Comparison of ENCODE assay signal across 28 cellular contexts in the genomic region with DNA sequence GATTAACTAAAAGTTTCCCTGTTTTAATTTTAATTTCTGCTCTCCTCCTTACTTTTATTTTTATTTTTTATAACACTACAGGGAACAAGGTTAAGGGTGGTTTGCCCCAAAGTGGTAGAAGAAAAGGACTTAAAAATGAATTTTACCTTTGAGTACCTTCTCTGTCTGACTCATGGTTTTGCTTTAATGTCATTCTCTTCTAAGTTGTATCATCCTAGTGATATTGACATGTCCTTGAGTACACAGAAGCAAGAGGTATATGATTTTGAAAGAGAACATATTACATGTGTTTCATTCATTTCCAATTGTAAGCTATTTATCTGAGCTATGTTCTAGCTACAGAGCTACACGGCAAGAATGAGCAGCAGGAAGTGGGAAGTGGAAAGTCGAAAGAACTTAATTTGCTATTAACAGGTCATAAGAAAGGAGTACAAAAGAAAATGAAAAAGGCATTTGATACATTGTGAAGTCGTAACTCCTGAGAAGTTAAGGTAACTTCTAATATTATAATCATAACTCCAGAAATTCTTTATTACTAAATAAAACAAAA.
DNase-seq lines count a peak whose midpoint lies in the region; ATAC-seq and TF ChIP-seq lines count a peak whose summit lies in the region.
"Had no signal": no experiment of that assay in that cellular context is flagged by ENCODE, and none has a peak within 500 bp of the region (broad histone marks: within the 10 kb centered on the region; RNA-seq: fewer than 3 reads in every experiment).

No MANE protein-coding gene starts in this region.

- H3K9me3 Mint-ChIP-seq in activated CD4-positive, alpha-beta T cell treated with anti-CD3 and anti-CD28 coated beads, Interleukin-2, amount 10 ng/mL, durations not matched to agents 24 days and 14 days = peaks cover 3% of the 10 kb centered on the region
- H3K9me3 Mint-ChIP-seq in T-helper 2 cell treated with Interferon-gamma antibody and Interleukin-4, amounts not matched to agents 5 μg/mL and 100 μg/mL, for 36 hours = no peaks in the 10 kb centered on the region
- H3K9me3 Mint-ChIP-seq in naive thymus-derived CD4-positive, alpha-beta T cell = peaks cover 0 to 2% (median 0%) of the 10 kb centered on the region in 11 donors
- H3K9me3 Mint-ChIP-seq: neural progenitor cell had no signal

- peak overlapping the region; percentile 54 for H2AFZ ChIP-seq in DND-41 (ENCODE audit: low read depth, low read length)
- H2AFZ ChIP-seq: neural progenitor cell, parathyroid adenoma had no signal

- no peaks in the 10 kb centered on the region for H3K27me3 ChIP-seq in DND-41 (ENCODE audit: insufficient read depth, low read length, poor library complexity)
- no peaks in the 10 kb centered on the region for H3K27me3 ChIP-seq in naive thymus-derived CD4-positive, alpha-beta T cell (ENCODE audit: control insufficient read depth in 2 of 2, insufficient read depth in 2 of 2, low read length in 2 of 2)
- H3K27me3 ChIP-seq: brain microvascular endothelial cell, heart right ventricle, neural progenitor cell, testis had no signal

- H3K79me2 ChIP-seq in DND-41 (ENCODE audit: insufficient read depth, low read length) = no peaks in the 10 kb centered on the region
- H3K79me2 ChIP-seq: parathyroid adenoma had no signal

- intact Hi-C loops in activated CD4-positive, alpha-beta T cell treated with anti-CD3 and anti-CD28 coated beads, Interleukin-2, amount 10 ng/mL, durations not matched to agents 24 days and 14 days (cut with micrococcal nuclease) = loop anchor here (1.0 kb wide), 1 partner anchor 10 kb away; no protein-coding TSS in a partner anchor
- intact Hi-C loops in naive thymus-derived CD4-positive, alpha-beta T cell (cut with micrococcal nuclease) = no loop called here

- no peaks in the 10 kb centered on the region for H3K36me3 Mint-ChIP-seq in activated CD4-positive, alpha-beta T cell treated with anti-CD3 and anti-CD28 coated beads, Interleukin-2, amount 10 ng/mL, durations not matched to agents 24 days and 14 days (ENCODE audit: low read depth)
- H3K36me3 Mint-ChIP-seq in T-helper 2 cell treated with Interferon-gamma antibody and Interleukin-4, amounts not matched to agents 5 μg/mL and 100 μg/mL, for 36 hours (ENCODE audit: low read depth) = no peaks in the 10 kb centered on the region
- H3K36me3 Mint-ChIP-seq in naive thymus-derived CD4-positive, alpha-beta T cell = peaks cover 0 to 4% (median 0%) of the 10 kb centered on the region in 5 donors
- H3K36me3 Mint-ChIP-seq: neural progenitor cell had no signal

- H3K4me3 Mint-ChIP-seq in activated CD4-positive, alpha-beta T cell treated with anti-CD3 and anti-CD28 coated beads, Interleukin-2, amount 10 ng/mL, durations not matched to agents 24 days and 14 days = peak overlapping the region; percentile 8
- peak overlapping the region; percentile 38 for H3K4me3 Mint-ChIP-seq in T-helper 2 cell treated with Interferon-gamma antibody and Interleukin-4, amounts not matched to agents 5 μg/mL and 100 μg/mL, for 36 hours
- peak overlapping the region in 8 of 10 donors; percentile 21 to 81 (median 61) for H3K4me3 Mint-ChIP-seq in naive thymus-derived CD4-positive, alpha-beta T cell
- H3K4me3 Mint-ChIP-seq: neural progenitor cell had no signal

- peaks cover 7% of the 10 kb centered on the region for H3K4me1 Mint-ChIP-seq in activated CD4-positive, alpha-beta T cell treated with anti-CD3 and anti-CD28 coated beads, Interleukin-2, amount 10 ng/mL, durations not matched to agents 24 days and 14 days
- H3K4me1 Mint-ChIP-seq in T-helper 2 cell treated with Interferon-gamma antibody and Interleukin-4, amounts not matched to agents 5 μg/mL and 100 μg/mL, for 36 hours (ENCODE audit: low read depth) = peaks cover 12% of the 10 kb centered on the region
- H3K4me1 Mint-ChIP-seq in naive thymus-derived CD4-positive, alpha-beta T cell = peaks cover 4 to 17% (median 11%) of the 10 kb centered on the region in 7 donors

- no peak for DNase-seq in activated CD4-positive, alpha-beta T cell treated with anti-CD3 and anti-CD28 coated beads, Interleukin-2, amount 10 ng/mL, durations not matched to agents 24 days and 14 days
- DNase-seq in activated CD4-positive, alpha-beta T cell treated with anti-CD3 and anti-CD28 coated beads for 4 hours = no peak
- DNase-seq in DND-41 = no peak
- no peak for DNase-seq in T-helper 2 cell treated with Interferon-gamma antibody and Interleukin-4, amounts not matched to agents 5 μg/mL and 100 μg/mL, for 36 hours (ENCODE audit: low spot score)
- DNase-seq in naive thymus-derived CD4-positive, alpha-beta T cell = no peak
- DNase-seq in cerebellar nuclear complex (lab: John Stamatoyannopoulos, UW) = no peak
- DNase-seq in NCI-H345 (lab: John Stamatoyannopoulos, UW) = no peak
- DNase-seq: activated CD4-positive, CD25-positive, alpha-beta regulatory T cell treated with anti-CD3 and anti-CD28 coated beads, Interleukin-2, amount 50 U/mL, for 72 hours; activated CD8-positive, alpha-beta memory T cell treated with anti-CD3 and anti-CD28 coated beads for 24 hours; activated effector memory CD4-positive, alpha-beta T cell treated with Interleukin-2 at 50 U/mL for 16 hours; activated T-cell treated with anti-CD3 and anti-CD28 coated beads for 4 hours; amygdala; brain microvascular endothelial cell; H7; heart right ventricle; kidney; left ventricle myocardium superior; mesendoderm; NCI-H1417 treated with DMSO at 0.1 percent for 48 hours; NCI-H2107; NCI-H446 treated with DMSO at 0.1 percent for 48 hours; RPMI8226; stimulated activated naive CD4-positive, alpha-beta T cell; testis had no signal

- H3K9me3 ChIP-seq in DND-41 (ENCODE audit: insufficient read depth, low read length, severe bottlenecking) = no peaks in the 10 kb centered on the region
- H3K9me3 ChIP-seq in naive thymus-derived CD4-positive, alpha-beta T cell (ENCODE audit: control insufficient read depth in 2 of 3, low read length in 3 of 3) = no peaks in the 10 kb centered on the region
- H3K9me3 ChIP-seq: heart right ventricle, testis had no signal

- CTCF ChIA-PET in naive thymus-derived CD4-positive, alpha-beta T cell (lab: Charles Lee) = no interaction called here

- H3K27ac Mint-ChIP-seq in activated CD4-positive, alpha-beta T cell treated with anti-CD3 and anti-CD28 coated beads, Interleukin-2, amount 10 ng/mL, durations not matched to agents 24 days and 14 days = no peak overlapping the region
- peak overlapping the region; percentile 14 for H3K27ac Mint-ChIP-seq in T-helper 2 cell treated with Interferon-gamma antibody and Interleukin-4, amounts not matched to agents 5 μg/mL and 100 μg/mL, for 36 hours
- peak overlapping the region in 4 of 9 donors; percentile 4 to 63 (median 30) for H3K27ac Mint-ChIP-seq in naive thymus-derived CD4-positive, alpha-beta T cell
- H3K27ac Mint-ChIP-seq: neural progenitor cell had no signal

- peak; percentile 81 for ATAC-seq in DND-41 (ENCODE audit: insufficient read depth, low read depth)
- no peak for ATAC-seq in naive thymus-derived CD4-positive, alpha-beta T cell
- no peak for ATAC-seq in HG03571 (IDR thresholded peaks at IDR 0.05; ENCODE audit: unreplicated experiment)
- ATAC-seq: heart right ventricle, left ventricle myocardium superior had no signal

- POLR2A ChIA-PET in naive thymus-derived CD4-positive, alpha-beta T cell (lab: Charles Lee) = interaction anchor here (1.0 kb wide), 1 partner anchor 20 kb away, joined by 3 read pairs; no protein-coding TSS in a partner anchor

- H3K9ac ChIP-seq in DND-41 (ENCODE audit: low read depth, low read length) = no peak overlapping the region
- H3K9ac ChIP-seq: neural progenitor cell, parathyroid adenoma had no signal

- no peaks in the 10 kb centered on the region for H3K36me3 ChIP-seq in DND-41 (ENCODE audit: insufficient read depth, low read length)
- no peaks in the 10 kb centered on the region for H3K36me3 ChIP-seq in naive thymus-derived CD4-positive, alpha-beta T cell (ENCODE audit: control insufficient read depth in 2 of 3, insufficient read depth in 3 of 3, low read length in 3 of 3)
- H3K36me3 ChIP-seq: brain microvascular endothelial cell, heart right ventricle, neural progenitor cell had no signal

- H3K4me2 ChIP-seq in DND-41 (ENCODE audit: insufficient read depth, low read length) = peak overlapping the region; percentile 23; the same call in 1 of the 2 replicates
- H3K4me2 ChIP-seq: neural progenitor cell, smooth muscle cell had no signal

- H3K27ac ChIP-seq in DND-41 (ENCODE audit: low read length) = peak overlapping the region; percentile 5; the same call in 1 of the 2 replicates
- no peak overlapping the region for H3K27ac ChIP-seq in naive thymus-derived CD4-positive, alpha-beta T cell (ENCODE audit: low read depth, low read length)
- H3K27ac ChIP-seq: brain microvascular endothelial cell, heart right ventricle, neural progenitor cell, parathyroid adenoma, testis had no signal

- no peak for TF ChIP-seq CTCF in DND-41 (IDR thresholded peaks at IDR 0.05; ENCODE audit: borderline replicate concordance, extremely low read depth, low read length, poor library complexity, severe bottlenecking)

- no peaks in the 10 kb centered on the region for H4K20me1 ChIP-seq in DND-41 (ENCODE audit: insufficient read depth, low read length)

- H3K27me3 Mint-ChIP-seq in activated CD4-positive, alpha-beta T cell treated with anti-CD3 and anti-CD28 coated beads, Interleukin-2, amount 10 ng/mL, durations not matched to agents 24 days and 14 days = no peaks in the 10 kb centered on the region
- no peaks in the 10 kb centered on the region for H3K27me3 Mint-ChIP-seq in T-helper 2 cell treated with Interferon-gamma antibody and Interleukin-4, amounts not matched to agents 5 μg/mL and 100 μg/mL, for 36 hours (ENCODE audit: low read depth)
- H3K27me3 Mint-ChIP-seq in naive thymus-derived CD4-positive, alpha-beta T cell = peaks cover 0 to 4% (median 0%) of the 10 kb centered on the region in 5 donors

- no peak overlapping the region for H3K4me3 ChIP-seq in DND-41 (ENCODE audit: low read depth in 1 of 2, low read length in 2 of 2)
- no peak overlapping the region for H3K4me3 ChIP-seq in naive thymus-derived CD4-positive, alpha-beta T cell (ENCODE audit: low read length)
- H3K4me3 ChIP-seq: heart right ventricle, neural progenitor cell, smooth muscle cell, testis had no signal

- peaks cover 20% of the 10 kb centered on the region for H3K4me1 ChIP-seq in DND-41 (ENCODE audit: insufficient read depth, low read length)
- H3K4me1 ChIP-seq in naive thymus-derived CD4-positive, alpha-beta T cell (ENCODE audit: control insufficient read depth in 2 of 2, insufficient read depth in 2 of 2, low read length in 2 of 2) = peaks cover 0 to 4% of the 10 kb centered on the region in 2 donors
- H3K4me1 ChIP-seq: neural progenitor cell, parathyroid adenoma, testis had no signal

Comparison
In these comparisons a context has a peak if more than half of its experiments do, and no peak if none do; other contexts are left out.
1. H3K4me3 Mint-ChIP-seq: peak in every context shown above with its lines; median percentile 61 in naive thymus-derived CD4-positive, alpha-beta T cell; 38 in T-helper 2 cell treated with Interferon-gamma antibody and Interleukin-4, amounts not matched to agents 5 μg/mL and 100 μg/mL, for 36 hours; 8 in activated CD4-positive, alpha-beta T cell treated with anti-CD3 and anti-CD28 coated beads, Interleukin-2, amount 10 ng/mL, durations not matched to agents 24 days and 14 days.